Comparison of ENCODE assay signal across 10 cellular contexts in the genomic region with DNA sequence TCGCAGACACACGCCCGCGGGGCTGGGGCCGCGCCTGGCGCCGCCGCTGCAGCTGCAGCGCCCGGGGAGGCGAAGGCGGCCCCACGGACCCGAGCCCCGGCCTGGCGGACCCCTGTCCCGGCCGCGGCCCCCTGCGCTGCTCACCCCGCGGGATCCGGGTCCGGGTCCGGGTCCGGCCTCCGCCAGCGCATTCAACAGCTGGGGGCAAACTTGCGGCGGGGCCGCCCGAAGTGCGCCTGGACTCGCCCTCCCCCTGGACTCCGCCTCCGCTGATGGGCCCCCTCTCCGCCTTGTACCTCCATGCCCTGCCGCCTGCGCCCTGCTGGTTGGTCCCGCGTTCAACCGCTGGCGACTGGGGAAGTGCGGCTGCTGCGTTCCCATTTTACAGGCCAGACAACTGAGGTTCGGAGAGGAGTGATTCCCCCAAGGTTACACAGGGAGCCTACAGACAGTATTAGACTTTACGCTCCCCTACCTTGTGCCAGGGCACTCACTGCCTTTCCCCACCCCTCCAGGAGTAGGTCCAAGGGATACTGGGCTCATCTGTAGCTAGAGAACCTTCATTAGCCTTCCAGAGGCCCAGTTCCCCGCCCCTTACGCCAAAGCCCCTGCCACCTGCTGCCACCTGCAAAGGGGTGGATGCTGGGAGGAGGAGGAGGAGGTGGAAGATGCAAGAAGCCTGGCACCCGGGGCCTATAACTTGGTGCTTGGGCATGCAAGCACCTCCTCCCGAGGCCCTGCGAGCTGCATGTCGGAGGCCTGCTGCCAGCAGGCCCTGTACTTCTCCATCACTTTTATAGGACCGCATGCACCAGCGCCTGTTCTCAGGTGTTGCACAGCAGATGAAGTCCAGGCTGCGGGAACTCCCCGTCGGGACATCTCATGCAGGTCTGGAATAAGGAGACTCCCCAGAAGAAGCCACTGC. TPM values are rescaled to one million over a fixed set of nuclear protein-coding genes. Genes with fewer than 3 reads are reported as not detected.
DNase-seq lines count a peak whose midpoint lies in the region; ATAC-seq, FAIRE-seq and TF ChIP-seq lines count a peak whose summit lies in the region.
"Had no signal": no experiment of that assay in that cellular context is flagged by ENCODE, and none has a peak within 500 bp of the region (broad histone marks: within the 10 kb centered on the region; RNA-seq: fewer than 3 reads in every experiment).

No MANE protein-coding gene starts in this region.

- in situ Hi-C loops in ACHN (cut with HindIII; ENCODE audit: low pct_ligation_motif_present, low pct_unique_long_range_greater_than_20kb, low sequenced_read_pairs): no loop called here

- no peaks in the 10 kb centered on the region for H3K36me3 ChIP-seq in HUES48 (ENCODE audit: control insufficient read depth, insufficient read depth, low read length)

- H3K4me3 ChIP-seq in HUES48 (ENCODE audit: low read depth, low read length): peak overlapping the region; percentile 59; the same call in 1 of the 2 replicates
- H3K4me3 ChIP-seq in dorsolateral prefrontal cortex: peak overlapping the region in 57 of 59 donors; percentile 18 to 77 (median 59)

- H3K27ac Mint-ChIP-seq in nephron: no peak overlapping the region

- peaks cover 6% of the 10 kb centered on the region; the same call in 1 of the 2 replicates for H3K4me1 ChIP-seq in HUES48 (ENCODE audit: control insufficient read depth, insufficient read depth, low read length)

- H3K9ac ChIP-seq in HUES48 (ENCODE audit: low read depth, low read length): no peak overlapping the region

- intact Hi-C loops in dorsolateral prefrontal cortex (cut with DNase I): loop anchor here (10.0 kb wide), 1 partner anchor 103 kb away; no protein-coding TSS in a partner anchor

- no peaks in the 10 kb centered on the region for H3K9me3 ChIP-seq in HUES48 (ENCODE audit: control insufficient read depth, insufficient read depth, low read length)

- H3K27me3 ChIP-seq in HUES48 (ENCODE audit: control insufficient read depth, insufficient read depth, low read length) (peaks cover 44% of the 10 kb centered on the region), dorsolateral prefrontal cortex (peaks cover 0 to 74% (median 16%) of the 10 kb centered on the region in 45 donors)

- H3K27ac ChIP-seq in HUES48 (ENCODE audit: low read depth, low read length) (no peak overlapping the region), dorsolateral prefrontal cortex (peak overlapping the region in 21 of 59 donors; percentile 31 to 86 (median 70))

- H3K4me3 Mint-ChIP-seq in nephron: peak overlapping the region; percentile 75 to 83 (median 79)

- ATAC-seq in omental fat pad (ENCODE audit: low FRiP score) (no peak), HG02870 (IDR thresholded peaks at IDR 0.05; ENCODE audit: unreplicated experiment) (no peak)

- peaks cover 81% of the 10 kb centered on the region for H3K27me3 Mint-ChIP-seq in nephron (ENCODE audit: low read depth)

- H3K4me1 Mint-ChIP-seq in nephron: peaks cover 31% of the 10 kb centered on the region

- peaks cover 5% of the 10 kb centered on the region for H3K9me3 Mint-ChIP-seq in nephron

- no peak for TF ChIP-seq CTCF in dorsolateral prefrontal cortex (IDR thresholded peaks at IDR 0.05 in 54 of 56, conservative IDR thresholded peaks at IDR 0.05 in 2 of 56; ENCODE audit: low read depth in 1 of 56, partially characterized antibody in 56 of 56)
- no peak for TF ChIP-seq CTCF in nephron (IDR thresholded peaks at IDR 0.05; ENCODE audit: unreplicated experiment in 3 of 3)
- TF ChIP-seq CTCF in omental fat pad (IDR thresholded peaks at IDR 0.05): no peak

- no peaks in the 10 kb centered on the region for H3K36me3 Mint-ChIP-seq in nephron (ENCODE audit: low read depth)

- no peak for FAIRE-seq in GM12891 (lab: Jason Lieb, UNC)

- no peak for TF ChIP-seq POLR2A in GM12891 (IDR thresholded peaks at IDR 0.05; ENCODE audit: low read depth, low read length)

- DNase-seq in ACHN (peak; percentile 58), dorsolateral prefrontal cortex (no peak), NOMO-1 treated with DMSO at 0.1 percent for 48 hours (lab: John Stamatoyannopoulos, UW; ENCODE audit: unreplicated experiment) (no peak), omental fat pad (ENCODE audit: low spot score) (no peak), GM12891 (ENCODE audit: insufficient read length, low spot score) (no peak)
- DNase-seq: DMS153 had no signal

TF ChIP-seq in GM12891, 5 proteins besides CTCF, POLR2A, EP300 and RAD21:
- TF ChIP-seq PAX5 (IDR thresholded peaks at IDR 0.05; ENCODE audit: insufficient read depth, low read length, severe bottlenecking) (no peak), SPI1 (IDR thresholded peaks at IDR 0.05; ENCODE audit: low read depth, low read length) (no peak), POU2F2 (IDR thresholded peaks at IDR 0.05; ENCODE audit: low read depth, low read length) (no peak)

RNA-seq across cellular contexts. Expression of gene ELFN2, which starts 0.7 kb away (rescaled TPM):
- total RNA-seq in dorsolateral prefrontal cortex (10 to 100 TPM; 22.8 to 99.1 (median 67.0) TPM), omental fat pad (under 1 TPM in 1 of 4 donors, not detected in 3; 0.32 TPM)
- polyA plus RNA-seq in GM12891 (2012; ENCODE audit: low read depth, missing spikeins): 0.01 TPM

RNA-seq across cellular contexts. Expression of gene MFNG, which starts 58.2 kb away (rescaled TPM):
- 10 to 100 TPM in 24 of 120 experiments, 1 to 10 TPM in 96; 1.9 to 15.8 (median 7.0) TPM for total RNA-seq in dorsolateral prefrontal cortex
- 10 to 100 TPM; 16.0 to 64.2 (median 35.7) TPM for total RNA-seq in omental fat pad
- 43.4 TPM for polyA plus RNA-seq in GM12891 (2012; ENCODE audit: low read depth, missing spikeins)
- total RNA-seq: SK-MEL-5 had no signal

Comparison
In these comparisons a context has a peak if more than half of its experiments do, and no peak if none do; other contexts are left out.
1. RNA of gene ELFN2, which starts 0.7 kb away (total RNA-seq): 22.8 to 99.1 TPM in dorsolateral prefrontal cortex; 0.32 TPM in omental fat pad; every median in the first group is over 10 times any median in the second.